ENCODE assay signal across 8 cellular contexts in the genomic region with DNA sequence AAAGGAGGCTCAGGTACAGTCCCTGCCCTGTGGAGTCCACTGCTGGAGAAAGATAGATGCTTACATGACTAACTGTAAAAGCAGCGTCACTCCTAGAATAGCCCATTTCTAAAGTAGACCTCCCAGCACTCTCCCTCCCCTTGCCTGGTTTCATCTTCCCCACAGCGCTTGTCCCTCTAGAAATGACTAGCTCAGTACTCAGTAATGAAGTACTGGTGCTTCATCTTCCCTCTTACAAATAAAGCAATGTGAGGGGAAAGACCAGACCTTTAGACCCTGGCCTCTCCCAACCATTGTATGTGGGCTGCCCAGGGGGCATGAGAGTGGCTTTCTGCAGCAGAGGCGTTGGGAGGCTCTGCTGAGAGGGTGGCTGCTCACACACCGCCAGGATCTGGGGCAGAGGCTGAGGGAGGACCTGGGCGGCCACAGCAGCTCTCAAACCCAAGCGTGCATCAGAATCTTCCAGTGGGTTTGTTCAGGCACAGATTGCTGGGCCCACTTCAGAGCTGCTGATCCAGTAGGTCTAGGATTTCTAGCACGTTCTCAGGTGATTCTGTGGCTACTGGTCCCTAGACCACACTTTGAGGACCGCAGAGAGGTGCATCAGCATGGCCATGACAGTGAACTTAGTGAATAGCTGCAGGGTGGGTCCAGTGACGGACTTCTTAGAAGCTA.
DNase-seq lines count a peak whose midpoint lies in the region; ATAC-seq lines count a peak whose summit lies in the region.

No MANE protein-coding gene starts in this region.

- ATAC-seq in GM21360 (IDR thresholded peaks at IDR 0.05; ENCODE audit: unreplicated experiment) = peak; percentile 81
- peak; percentile 82 for ATAC-seq in HG03442 (IDR thresholded peaks at IDR 0.05; ENCODE audit: unreplicated experiment)
- no peak for ATAC-seq in left cardiac atrium

- H3K27me3 ChIP-seq in iPS-15b (ENCODE audit: control insufficient read depth, insufficient read depth, low read length) = no peaks in the 10 kb centered on the region

- H3K9ac ChIP-seq in iPS-15b (ENCODE audit: low read depth, low read length) = peak overlapping the region; percentile 29

- DNase-seq in ELF-1 (ENCODE audit: low read depth, low spot score) (peak; percentile 34), left cardiac atrium (no peak), NAMALWA (ENCODE audit: low spot score) (no peak)
- no peak for DNase-seq in activated T-cell treated with anti-CD3 and anti-CD28 coated beads, Interleukin-2, amount 50 U/mL, for 48 hours
- DNase-seq in activated CD4-positive, CD25-positive, alpha-beta regulatory T cell (lab: John Stamatoyannopoulos, UW) = no peak

- H3K36me3 ChIP-seq in iPS-15b (ENCODE audit: control insufficient read depth, insufficient read depth, low read length) = peaks cover 2% of the 10 kb centered on the region

- intact Hi-C loops in left cardiac atrium (cut with DNase I) = no loop called here

- H3K4me3 ChIP-seq in iPS-15b (ENCODE audit: low read depth, low read length) = no peak overlapping the region

- H3K9me3 ChIP-seq in iPS-15b (ENCODE audit: control insufficient read depth, insufficient read depth, low read length) = no peaks in the 10 kb centered on the region

- peaks cover 55% of the 10 kb centered on the region for H3K4me1 ChIP-seq in iPS-15b (ENCODE audit: control insufficient read depth, insufficient read depth, low read length)

Comparison
In these comparisons a context has a peak if more than half of its experiments do, and no peak if none do; other contexts are left out.
1. ATAC-seq: peak in GM21360 (single experiment) and HG03442 (single experiment); none in left cardiac atrium (0 of 2).